In the genomic region with DNA sequence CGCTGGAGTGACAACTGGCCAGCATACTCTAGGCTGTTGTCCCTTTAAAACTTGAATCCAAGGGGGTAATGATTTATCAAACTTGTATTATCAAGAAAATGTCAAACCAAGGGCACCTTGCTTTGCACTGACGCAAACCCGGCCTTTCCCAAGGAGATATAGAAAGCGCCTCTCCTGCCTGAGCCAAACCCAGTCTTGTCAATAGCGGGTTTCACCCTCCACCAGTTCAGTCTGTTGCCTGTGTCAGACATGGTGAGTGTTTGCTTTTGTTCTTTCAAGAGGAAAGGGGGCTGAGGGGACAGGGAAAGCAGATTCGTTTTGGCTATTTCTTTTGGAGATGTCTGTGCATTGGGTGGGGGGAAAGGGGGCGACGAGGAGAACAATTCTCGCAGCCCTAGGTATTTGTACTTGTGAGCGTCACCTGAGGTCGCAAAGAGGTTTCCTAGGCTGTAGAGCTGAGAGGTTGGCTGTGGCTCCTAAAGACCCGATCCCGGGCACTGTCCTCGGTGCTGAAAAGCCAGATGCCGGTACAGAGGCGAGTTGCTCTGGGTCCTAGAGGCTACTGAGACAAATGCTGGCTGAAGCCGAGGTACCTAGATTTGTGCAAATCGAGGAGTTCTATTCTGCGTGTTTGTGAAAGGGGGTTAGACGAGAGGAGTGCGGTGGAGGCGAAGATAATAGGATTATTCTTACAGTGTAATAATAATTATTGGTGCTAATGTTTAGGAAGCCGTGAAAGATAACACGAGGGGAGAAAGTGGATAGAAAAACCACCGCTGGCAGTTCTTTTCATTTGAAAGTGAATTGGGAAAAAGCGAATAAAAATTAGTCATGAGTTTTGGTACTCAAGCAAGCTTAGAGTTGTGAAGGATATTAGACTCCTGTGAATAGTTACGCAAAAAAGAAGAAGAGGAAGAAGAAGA, we compare ENCODE assay signal across 8 cellular contexts. TPM values are rescaled to one million over a fixed set of nuclear protein-coding genes. Genes with fewer than 3 reads are reported as not detected.
A peak's percentile ranks its signal among the peaks of the same experiment; 100 is the strongest.
DNase-seq lines count a peak whose midpoint lies in the region; ATAC-seq and TF ChIP-seq lines count a peak whose summit lies in the region.

A gene (plus strand): TSS at position 185 of the 923 bp plus-strand sequence. CDS start 65 bp downstream, at position 250.

- no peaks in the 10 kb centered on the region for H3K79me1 ChIP-seq in IMR-90 (ENCODE audit: low read depth in 1 of 2, low read length in 2 of 2)

- no peak for TF ChIP-seq RAD21 in IMR-90 (IDR thresholded peaks at IDR 0.05; ENCODE audit: low read length)

- dilution Hi-C loops in IMR-90 (cut with HindIII; ENCODE audit: low sequenced_read_pairs, unreplicated experiment) = no loop called here

- H3K4me1 Mint-ChIP-seq in CD8-positive, alpha-beta memory T cell = peaks cover 0 to 5% (median 0%) of the 10 kb centered on the region in 3 donors

- POLR2A ChIA-PET in IMR-90 (lab: Charles Lee; ENCODE audit: unreplicated experiment) = no interaction called here
- POLR2A ChIA-PET in CD8-positive, alpha-beta memory T cell (lab: Charles Lee) = no interaction called here

- H3K27me3 ChIP-seq in IMR-90 (ENCODE audit: control insufficient read depth, insufficient read depth, low read length) = peaks cover 78% of the 10 kb centered on the region
- peaks cover 100% of the 10 kb centered on the region for H3K27me3 ChIP-seq in suprapubic skin
- H3K27me3 ChIP-seq in upper lobe of left lung = peaks cover 0 to 45% (median 28%) of the 10 kb centered on the region in 4 donors
- H3K27me3 ChIP-seq in CD8-positive, alpha-beta memory T cell (ENCODE audit: insufficient read depth, low read length, poor library complexity, severe bottlenecking) = peaks cover 49% of the 10 kb centered on the region

- no peaks in the 10 kb centered on the region for H3K36me3 ChIP-seq in IMR-90 (ENCODE audit: control insufficient read depth, insufficient read depth, low read length)
- H3K36me3 ChIP-seq in suprapubic skin = no peaks in the 10 kb centered on the region
- no peaks in the 10 kb centered on the region for H3K36me3 ChIP-seq in upper lobe of left lung
- no peaks in the 10 kb centered on the region for H3K36me3 ChIP-seq in CD8-positive, alpha-beta memory T cell (ENCODE audit: insufficient read depth, low read length)

- H3K4me2 ChIP-seq in IMR-90 (ENCODE audit: low read depth, low read length) = no peak within 1 kb of the TSS

- H3K9me3 Mint-ChIP-seq in CD8-positive, alpha-beta memory T cell = peaks cover 4 to 13% (median 9%) of the 10 kb centered on the region in 5 donors

- no peaks in the 10 kb centered on the region for H4K20me1 ChIP-seq in IMR-90 (ENCODE audit: insufficient read depth, low read length)

- no peak within 1 kb of the TSS for H2BK15ac ChIP-seq in IMR-90 (ENCODE audit: low read depth, low read length)

- 11% methylated on average over 7 of the region's 27 CpGs; no CpG with 5 or more reads in 1 of the 2 experiments for WGBS in IMR-90 (ENCODE audit: extremely low coverage in 2 of 2, insufficient read length in 1 of 2), 2 experiments
- WGBS in suprapubic skin = 11% methylated on average over 27 of the region's 27 CpGs
- WGBS in upper lobe of left lung, 2 donors = 10% methylated on average over 25 to 27 of the region's 27 CpGs

- peaks cover 82 to 90% of the 10 kb centered on the region in 2 donors for H3K27me3 Mint-ChIP-seq in CD8-positive, alpha-beta memory T cell

- intact Hi-C loops in IMR-90 (cut with micrococcal nuclease) = loop anchor here (10.0 kb wide), 2 partner anchors 145 to 445 kb away; no protein-coding TSS in a partner anchor

- no peak within 1 kb of the TSS for H2BK120ac ChIP-seq in IMR-90 (ENCODE audit: low read depth, low read length)

- H3K9ac ChIP-seq in IMR-90 (ENCODE audit: low read depth, low read length) = no peak within 1 kb of the TSS

- no peak within 1 kb of the TSS for H2AK5ac ChIP-seq in IMR-90 (ENCODE audit: low read depth, low read length)

- no peaks in the 10 kb centered on the region for H3K9me1 ChIP-seq in IMR-90 (ENCODE audit: insufficient read depth, low read length)

- ATAC-seq in IMR-90 (ENCODE audit: low read depth) (0 out of 2 replicates have a peak, but pooled peaks have one; percentile 51), upper lobe of left lung (ENCODE audit: low FRiP score in 2 of 2) (no peak)

- in situ Hi-C loops in IMR-90 (cut with MboI; ENCODE audit: low sequenced_read_pairs) = loop anchor here (25.0 kb wide), 1 partner anchor 662 kb away; no protein-coding TSS in a partner anchor

- peaks cover 2% of the 10 kb centered on the region; the same call in 1 of the 2 replicates for H3K9me3 ChIP-seq in IMR-90 (ENCODE audit: control insufficient read depth, insufficient read depth, low read length)
- no peaks in the 10 kb centered on the region for H3K9me3 ChIP-seq in suprapubic skin
- no peaks in the 10 kb centered on the region for H3K9me3 ChIP-seq in upper lobe of left lung
- H3K9me3 ChIP-seq in CD8-positive, alpha-beta memory T cell (ENCODE audit: low read length) = no peaks in the 10 kb centered on the region

- no peak within 1 kb of the TSS for H4K8ac ChIP-seq in IMR-90 (ENCODE audit: low read depth in 2 of 2, low read length in 2 of 2)

- H3K4me3 Mint-ChIP-seq in CD8-positive, alpha-beta memory T cell = no peak within 1 kb of the TSS

- no peak within 1 kb of the TSS for H3K23ac ChIP-seq in IMR-90 (ENCODE audit: low read depth, low read length)

- no peak within 1 kb of the TSS for H4K5ac ChIP-seq in IMR-90 (ENCODE audit: low read depth, low read length)

- H3K36me3 Mint-ChIP-seq in CD8-positive, alpha-beta memory T cell = peaks cover 0 to 5% (median 0%) of the 10 kb centered on the region in 3 donors

- H3K4me1 ChIP-seq in IMR-90 (ENCODE audit: control insufficient read depth, insufficient read depth, low read length) (no peaks in the 10 kb centered on the region), suprapubic skin (peaks cover 12% of the 10 kb centered on the region), upper lobe of left lung (peaks cover 3 to 14% (median 7%) of the 10 kb centered on the region in 4 donors)
- H3K4me1 ChIP-seq in CD8-positive, alpha-beta memory T cell (ENCODE audit: insufficient read depth, low read length) = no peaks in the 10 kb centered on the region

- DNase-seq in Daoy (ENCODE audit: low read depth) (peak; percentile 67), IMR-90 (peak; percentile 19), amniotic epithelial cell (ENCODE audit: low read depth) (peak; percentile 33), lung microvascular endothelial cell (ENCODE audit: low read depth in 2 of 2) (peak; percentile 45 to 52), suprapubic skin (ENCODE audit: low spot score in 2 of 2) (no peak), upper lobe of left lung (no peak), occipital lobe (lab: John Stamatoyannopoulos, UW) (no peak)
- no peak for DNase-seq in CD8-positive, alpha-beta memory T cell

- TF ChIP-seq EP300 in suprapubic skin (IDR thresholded peaks at IDR 0.05) (no peak), upper lobe of left lung (IDR thresholded peaks at IDR 0.05) (no peak)

- TF ChIP-seq POLR2A in IMR-90 (IDR thresholded peaks at IDR 0.05; ENCODE audit: low read depth, low read length) = no peak
- TF ChIP-seq POLR2A in suprapubic skin (IDR thresholded peaks at IDR 0.05) = no peak
- no peak for TF ChIP-seq POLR2A in upper lobe of left lung (IDR thresholded peaks at IDR 0.05)

- H4K91ac ChIP-seq in IMR-90 (ENCODE audit: insufficient read depth, low read depth, low read length) = no peak within 1 kb of the TSS

- H3K4ac ChIP-seq in IMR-90 (ENCODE audit: low read depth, low read length) = no peak within 1 kb of the TSS

- H3K27ac ChIP-seq in IMR-90 (ENCODE audit: insufficient read depth, low read length) (no peak within 1 kb of the TSS), suprapubic skin (no peak within 1 kb of the TSS), upper lobe of left lung (no peak within 1 kb of the TSS)
- H3K27ac ChIP-seq in CD8-positive, alpha-beta memory T cell (ENCODE audit: low read depth, low read length) = no peak within 1 kb of the TSS

- H2BK5ac ChIP-seq in IMR-90 (ENCODE audit: low read depth, low read length, poor library complexity, severe bottlenecking) = no peak within 1 kb of the TSS

- H2AFZ ChIP-seq in IMR-90 (replicated peaks; ENCODE audit: low read length, poor library complexity) = no peak within 1 kb of the TSS

- TF ChIP-seq CTCF in IMR-90 (conservative IDR thresholded peaks at IDR 0.05; ENCODE audit: low read depth, low read length) = no peak
- no peak for TF ChIP-seq CTCF in suprapubic skin (IDR thresholded peaks at IDR 0.05)
- TF ChIP-seq CTCF in upper lobe of left lung (IDR thresholded peaks at IDR 0.05) = no peak

- H3K18ac ChIP-seq in IMR-90 (ENCODE audit: low read depth, low read length) = no peak within 1 kb of the TSS

- CTCF ChIA-PET in IMR-90 (lab: Yijun Ruan, JAX) = interaction anchor here (1.6 kb wide), 1 partner anchor 10 kb away, joined by 6 read pairs; no protein-coding TSS in a partner anchor
- CTCF ChIA-PET in CD8-positive, alpha-beta memory T cell (lab: Charles Lee) = no interaction called here

- H3K27ac Mint-ChIP-seq in CD8-positive, alpha-beta memory T cell = no peak within 1 kb of the TSS

- no peak within 1 kb of the TSS for H3K4me3 ChIP-seq in IMR-90 (ENCODE audit: insufficient read depth, low read depth, low read length)
- no peak within 1 kb of the TSS for H3K4me3 ChIP-seq in suprapubic skin
- H3K4me3 ChIP-seq in upper lobe of left lung = no peak within 1 kb of the TSS
- H3K4me3 ChIP-seq in CD8-positive, alpha-beta memory T cell (ENCODE audit: low read length) = no peak within 1 kb of the TSS

- H3K14ac ChIP-seq in IMR-90 (replicated peaks; ENCODE audit: low read depth, low read length) = no peak within 1 kb of the TSS

- no peak within 1 kb of the TSS for H3K56ac ChIP-seq in IMR-90 (ENCODE audit: extremely low read depth, insufficient read depth, low read length)

- no TSS peak for BruUV-seq in IMR-90 (replicated peaks; lab: Mats Ljungman, UMichigan)

- no peak within 1 kb of the TSS for H2BK20ac ChIP-seq in IMR-90 (ENCODE audit: low read depth, low read length)

- no peak within 1 kb of the TSS for H2AK9ac ChIP-seq in IMR-90 (replicated peaks; ENCODE audit: low read depth, low read length, poor library complexity)

TF ChIP-seq in IMR-90, 13 proteins besides CTCF, POLR2A, EP300 and RAD21 (continues in another document):
- TF ChIP-seq SMC3 (IDR thresholded peaks at IDR 0.05; ENCODE audit: low read depth, low read length) = no peak
- TF ChIP-seq NFE2L2 (IDR thresholded peaks at IDR 0.05; ENCODE audit: low read depth, low read length) = no peak
- TF ChIP-seq RCOR1 (IDR thresholded peaks at IDR 0.05; ENCODE audit: insufficient replicate concordance, low read length) = no peak
- no peak for TF ChIP-seq MXI1 (IDR thresholded peaks at IDR 0.05; ENCODE audit: borderline replicate concordance, low read depth, low read length)

RNA-seq across cellular contexts. Expression of the gene that starts here (rescaled TPM):
- total RNA-seq in Daoy (2014; rRNA removed; shearing (Covaris generic)) = not detected in 2 replicates
- not detected in 2 replicates for total RNA-seq in IMR-90 (2012; rRNA removed)
- not detected in 2 replicates for polyA plus RNA-seq in IMR-90 (2012; rRNA removed)
- not detected in 2 replicates for polyA plus RNA-seq in IMR-90 (2012; cell fraction: cytosol; rRNA removed)
- polyA plus RNA-seq in IMR-90 (2012; cell fraction: nucleus; rRNA removed; ENCODE audit: low replicate concordance) = not detected in 2 replicates
- not detected in 2 replicates for total RNA-seq in lung microvascular endothelial cell
- not detected for total RNA-seq in suprapubic skin
- total RNA-seq in upper lobe of left lung = not detected
- not detected for total RNA-seq in occipital lobe
- total RNA-seq in CD8-positive, alpha-beta memory T cell = not detected
- polyA plus RNA-seq in CD8-positive, alpha-beta memory T cell = not detected

Comparison
In these comparisons a context has a peak if more than half of its experiments do, and no peak if none do; other contexts are left out.
1. Peak in DNase-seq in Daoy; RNA of the gene not detected or under 1 TPM.
2. Peak in DNase-seq and ATAC-seq in IMR-90; RNA of the gene not detected or under 1 TPM.
3. Peak in DNase-seq in lung microvascular endothelial cell; RNA of the gene not detected or under 1 TPM.